ENCODE assay signal across 8 cellular contexts in genomic region chr9:72477862-72478564, GRCh38. TPM values are rescaled to one million over a fixed set of nuclear protein-coding genes. Genes with fewer than 3 reads are reported as not detected.
DNase-seq lines count a peak whose midpoint lies in the region; ATAC-seq and TF ChIP-seq lines count a peak whose summit lies in the region.

No MANE protein-coding gene starts in this region.

- no peaks in the 10 kb centered on the region for H3K27me3 ChIP-seq in brain microvascular endothelial cell (replicated peaks)

- H3K36me3 ChIP-seq in brain microvascular endothelial cell (replicated peaks) = no peaks in the 10 kb centered on the region

- TF ChIP-seq CTCF in brain microvascular endothelial cell (IDR thresholded peaks at IDR 0.05; ENCODE audit: low read depth, low read length, missing control alignments) = no peak

- H3K27ac ChIP-seq in brain microvascular endothelial cell = peak overlapping the region; percentile 47

- H3K4me3 ChIP-seq in brain microvascular endothelial cell (ENCODE audit: low read depth, low read length) = no peak overlapping the region

- DNase-seq in DMS53 treated with DMSO at 0.1 percent for 48 hours (lab: John Stamatoyannopoulos, UW; ENCODE audit: unreplicated experiment) = peak; percentile 78
- DNase-seq in LHCN-M2 (ENCODE audit: low read depth) = peak; percentile 58
- DNase-seq in brain microvascular endothelial cell = peak; percentile 68
- peak; percentile 27 to 89 for DNase-seq in lung microvascular endothelial cell (ENCODE audit: low read depth in 2 of 2)
- no peak for DNase-seq in activated CD4-positive, CD25-positive, alpha-beta regulatory T cell treated with anti-CD3 and anti-CD28 coated beads, Interleukin-2, amount 50 U/mL, for 72 hours
- no peak for DNase-seq in NCI-H526 (lab: John Stamatoyannopoulos, UW)

- ATAC-seq in GM21360 (IDR thresholded peaks at IDR 0.05; ENCODE audit: unreplicated experiment) (no peak), GM19397 (IDR thresholded peaks at IDR 0.05; ENCODE audit: unreplicated experiment) (no peak)

- in situ Hi-C loops in brain microvascular endothelial cell (cut with HindIII; ENCODE audit: low pct_ligation_motif_present, low sequenced_read_pairs) = no loop called here

RNA-seq across cellular contexts. Expression of gene TMC1, which starts 43.4 kb away (rescaled TPM):
- not detected in 2 replicates for total RNA-seq in LHCN-M2 (2014; rRNA removed)
- 0.06 TPM for polyA plus RNA-seq in LHCN-M2 (2012)
- 0.20 and 0.22 TPM in 2 replicates for total RNA-seq in lung microvascular endothelial cell

Comparison
In these comparisons a context has a peak if more than half of its experiments do, and no peak if none do; other contexts are left out.
1. DNase-seq: peak in DMS53 treated with DMSO at 0.1 percent for 48 hours (single experiment), LHCN-M2 (single experiment), brain microvascular endothelial cell (single experiment) and lung microvascular endothelial cell (2 of 2); none in activated CD4-positive, CD25-positive, alpha-beta regulatory T cell treated with anti-CD3 and anti-CD28 coated beads, Interleukin-2, amount 50 U/mL, for 72 hours (single experiment) and NCI-H526 (0 of 2).